8 cellular contexts compared by ENCODE assay signal in the genomic region with DNA sequence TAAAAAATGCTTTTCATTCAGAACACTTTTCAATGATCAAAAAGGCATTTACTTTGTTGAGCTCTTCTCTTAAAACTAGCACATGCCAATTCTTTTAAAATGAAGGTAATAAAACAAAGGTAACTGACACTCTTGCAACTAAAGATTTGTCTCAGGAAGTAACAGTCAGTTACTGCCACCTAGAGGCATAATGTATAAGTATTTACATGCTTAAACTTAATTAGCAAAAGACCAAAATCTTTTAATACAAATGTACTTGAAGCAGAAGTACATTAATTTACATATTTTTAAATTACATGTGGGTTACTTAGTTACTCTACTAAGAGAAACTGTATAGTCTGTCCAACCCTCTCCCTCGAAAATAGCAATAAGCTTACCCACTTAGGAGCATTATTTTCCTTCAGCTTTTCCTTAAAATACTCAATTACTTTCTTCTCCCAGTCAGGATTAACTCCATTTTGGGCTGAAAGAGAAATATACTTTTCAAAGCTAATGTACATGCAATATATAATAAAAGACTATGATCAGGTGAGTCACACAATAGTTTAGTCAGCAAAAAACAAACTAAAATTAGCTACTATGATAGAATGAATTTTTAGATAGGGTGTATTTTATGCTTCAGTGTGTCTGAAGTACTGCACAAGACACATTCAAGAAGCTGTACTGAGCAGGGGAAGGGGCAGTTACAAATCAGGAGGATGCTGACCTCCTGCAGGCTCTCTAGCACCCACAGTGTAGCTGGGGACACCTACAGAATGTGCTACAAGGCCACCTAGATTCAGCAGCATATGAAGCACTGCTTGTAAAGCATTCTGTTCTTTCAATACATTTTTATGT. TPM values are rescaled to one million over a fixed set of nuclear protein-coding genes. Genes with fewer than 3 reads are reported as not detected.
DNase-seq lines count a peak whose midpoint lies in the region; TF ChIP-seq lines count a peak whose summit lies in the region.

No MANE protein-coding gene starts in this region.

- BruUV-seq in PC-9 (replicated peaks; lab: Mats Ljungman, UMichigan), result no TSS peak

- H3K27ac Mint-ChIP-seq in nephron progenitor cell, result no peak overlapping the region
- no peak overlapping the region for H3K27ac Mint-ChIP-seq in activated T-helper 2 cell treated with anti-CD3 and anti-CD28 coated beads, Interferon-gamma antibody, Interleukin-2, Interleukin-4, amounts not matched to agents 10 μg/mL and 5 μg/mL and 100 μg/mL, durations not matched to agents 14 hours and 24 hours and 36 hours

- H3K9me2 ChIP-seq in PC-9 (ENCODE audit: insufficient read depth), result no peaks in the 10 kb centered on the region

- peaks cover 52% of the 10 kb centered on the region for H3K36me3 Mint-ChIP-seq in nephron progenitor cell (ENCODE audit: low read depth)
- peaks cover 37% of the 10 kb centered on the region for H3K36me3 Mint-ChIP-seq in activated T-helper 2 cell treated with anti-CD3 and anti-CD28 coated beads, Interferon-gamma antibody, Interleukin-2, Interleukin-4, amounts not matched to agents 10 μg/mL and 5 μg/mL and 100 μg/mL, durations not matched to agents 14 hours and 24 hours and 36 hours (ENCODE audit: low read depth)

- TF ChIP-seq CTCF in BE2C (IDR thresholded peaks at IDR 0.05; ENCODE audit: low read depth, low read length) (peak; percentile 53), GM12875 (IDR thresholded peaks at IDR 0.05; ENCODE audit: borderline replicate concordance, insufficient read depth, low read depth, low read length) (peak; percentile 27; the same call in 1 of the 2 replicates), PC-9 (conservative IDR thresholded peaks at IDR 0.05) (peak; percentile 76), dorsolateral prefrontal cortex (IDR thresholded peaks at IDR 0.05 in 54 of 56, conservative IDR thresholded peaks at IDR 0.05 in 2 of 56; ENCODE audit: low read depth in 1 of 56, partially characterized antibody in 56 of 56) (peak; percentile 59 to 94 (median 74)), nephron progenitor cell (IDR thresholded peaks at IDR 0.05) (peak; percentile 71)

- no peak overlapping the region for H2AFZ ChIP-seq in PC-9

- DNase-seq in BE2C (no peak), PC-9 (no peak), dorsolateral prefrontal cortex (no peak), nephron progenitor cell (no peak), HK-2 (ENCODE audit: unreplicated experiment) (no peak), anterior cingulate cortex (lab: John Stamatoyannopoulos, UW) (no peak)
- DNase-seq in activated T-helper 2 cell treated with anti-CD3 and anti-CD28 coated beads, Interferon-gamma antibody, Interleukin-2, Interleukin-4, amounts not matched to agents 10 μg/mL and 5 μg/mL and 100 μg/mL, durations not matched to agents 14 hours and 24 hours and 36 hours (ENCODE audit: low spot score), result no peak

- POLR2A ChIA-PET in PC-9 (lab: Charles Lee; ENCODE audit: unreplicated experiment), result interaction anchor here (0.7 kb wide), 1 partner anchor 264 kb away, joined by 8 read pairs; no protein-coding TSS in a partner anchor

- intact Hi-C loops in PC-9 (cut with micrococcal nuclease; ENCODE audit: unreplicated experiment) (loop anchor here (1.0 to 10.0 kb wide), 4 partner anchors 109 to 655 kb away; a partner anchor contains a TSS), dorsolateral prefrontal cortex (cut with DNase I) (loop anchor here (1.0 to 5.0 kb wide), 5 partner anchors 107 to 251 kb away; no protein-coding TSS in a partner anchor)
- intact Hi-C loops in activated T-helper 2 cell treated with anti-CD3 and anti-CD28 coated beads, Interferon-gamma antibody, Interleukin-2, Interleukin-4, amounts not matched to agents 10 μg/mL and 5 μg/mL and 100 μg/mL, durations not matched to agents 14 hours and 24 hours and 36 hours (cut with micrococcal nuclease), result loop anchor here (1.0 kb wide), 2 partner anchors 109 to 173 kb away; no protein-coding TSS in a partner anchor

- H3K4me3 Mint-ChIP-seq in nephron progenitor cell, result no peak overlapping the region
- H3K4me3 Mint-ChIP-seq in activated T-helper 2 cell treated with anti-CD3 and anti-CD28 coated beads, Interferon-gamma antibody, Interleukin-2, Interleukin-4, amounts not matched to agents 10 μg/mL and 5 μg/mL and 100 μg/mL, durations not matched to agents 14 hours and 24 hours and 36 hours (ENCODE audit: low read depth), result no peak overlapping the region

- H4K20me1 ChIP-seq in PC-9 (ENCODE audit: insufficient read depth), result no peaks in the 10 kb centered on the region

- H3K27ac ChIP-seq in PC-9 (peak overlapping the region; percentile 19; the same call in 1 of the 2 replicates), dorsolateral prefrontal cortex (peak overlapping the region in 2 of 59 donors; percentile 12 to 16)

- H3K27me3 ChIP-seq in BE2C (no peaks in the 10 kb centered on the region), PC-9 (ENCODE audit: insufficient read depth, low read depth) (no peaks in the 10 kb centered on the region), dorsolateral prefrontal cortex (no peaks in the 10 kb centered on the region)

- H3K79me2 ChIP-seq in PC-9 (ENCODE audit: low read depth), result peaks cover 58% of the 10 kb centered on the region

- peaks cover 18% of the 10 kb centered on the region; the same call in 1 of the 2 replicates for H3F3A ChIP-seq in PC-9 (ENCODE audit: insufficient read depth, low read depth)

- H3K36me3 ChIP-seq in BE2C, result peaks cover 21% of the 10 kb centered on the region
- H3K36me3 ChIP-seq in PC-9 (ENCODE audit: low read depth), result no peaks in the 10 kb centered on the region

- peaks cover 11% of the 10 kb centered on the region for H3K9me3 Mint-ChIP-seq in nephron progenitor cell
- H3K9me3 Mint-ChIP-seq in activated T-helper 2 cell treated with anti-CD3 and anti-CD28 coated beads, Interferon-gamma antibody, Interleukin-2, Interleukin-4, amounts not matched to agents 10 μg/mL and 5 μg/mL and 100 μg/mL, durations not matched to agents 14 hours and 24 hours and 36 hours, result peaks cover 3% of the 10 kb centered on the region

- H3K27me3 Mint-ChIP-seq in nephron progenitor cell (ENCODE audit: low read depth, poor library complexity), result no peaks in the 10 kb centered on the region
- no peaks in the 10 kb centered on the region for H3K27me3 Mint-ChIP-seq in activated T-helper 2 cell treated with anti-CD3 and anti-CD28 coated beads, Interferon-gamma antibody, Interleukin-2, Interleukin-4, amounts not matched to agents 10 μg/mL and 5 μg/mL and 100 μg/mL, durations not matched to agents 14 hours and 24 hours and 36 hours (ENCODE audit: low read depth)

- no peak overlapping the region for H3K4me2 ChIP-seq in PC-9

- no peaks in the 10 kb centered on the region for H3K9me3 ChIP-seq in BE2C
- no peaks in the 10 kb centered on the region for H3K9me3 ChIP-seq in PC-9 (ENCODE audit: insufficient read depth, low read depth)

- H3K4me3 ChIP-seq in BE2C (ENCODE audit: low read depth, low read length) (no peak overlapping the region), GM12875 (ENCODE audit: low read depth, low read length) (no peak overlapping the region), PC-9 (no peak overlapping the region), dorsolateral prefrontal cortex (no peak overlapping the region)

- no peaks in the 10 kb centered on the region for H3K4me1 ChIP-seq in BE2C
- no peaks in the 10 kb centered on the region for H3K4me1 ChIP-seq in PC-9 (replicated peaks; ENCODE audit: insufficient read depth)

- peaks cover 7% of the 10 kb centered on the region for H3K4me1 Mint-ChIP-seq in nephron progenitor cell
- H3K4me1 Mint-ChIP-seq in activated T-helper 2 cell treated with anti-CD3 and anti-CD28 coated beads, Interferon-gamma antibody, Interleukin-2, Interleukin-4, amounts not matched to agents 10 μg/mL and 5 μg/mL and 100 μg/mL, durations not matched to agents 14 hours and 24 hours and 36 hours (ENCODE audit: low read depth), result peaks cover 30% of the 10 kb centered on the region

- CTCF ChIA-PET in PC-9 (lab: Charles Lee), result interaction anchor here (0.6 to 1.5 kb wide), 7 partner anchors 104 to 758 kb away, joined by 3 to 5 read pairs (median 4); no protein-coding TSS in a partner anchor

RNA-seq across cellular contexts. Expression of a gene that starts 13.0 kb away (rescaled TPM):
- polyA plus RNA-seq in BE2C (2012; ENCODE audit: insufficient read depth, insufficient read length, low read depth), result 39.7 TPM
- total RNA-seq in PC-9 (2021), result 30.8 and 36.7 TPM in 2 replicates
- total RNA-seq in dorsolateral prefrontal cortex, result 10 to 100 TPM; 16.7 to 31.5 (median 23.3) TPM
- total RNA-seq in activated T-helper 2 cell treated with anti-CD3 and anti-CD28 coated beads, Interferon-gamma antibody, Interleukin-2, Interleukin-4, amounts not matched to agents 10 μg/mL and 5 μg/mL and 100 μg/mL, durations not matched to agents 14 hours and 24 hours and 36 hours, result 94.6 and 99.4 TPM in 2 replicates

RNA-seq across cellular contexts. Expression of a gene that starts 32.9 kb away (rescaled TPM):
- polyA plus RNA-seq in BE2C (2012; ENCODE audit: insufficient read depth, insufficient read length, low read depth), result 72.3 TPM
- total RNA-seq in PC-9 (2021), result 19.9 and 33.2 TPM in 2 replicates
- 10 to 100 TPM; 19.3 to 61.5 (median 35.0) TPM for total RNA-seq in dorsolateral prefrontal cortex
- total RNA-seq in activated T-helper 2 cell treated with anti-CD3 and anti-CD28 coated beads, Interferon-gamma antibody, Interleukin-2, Interleukin-4, amounts not matched to agents 10 μg/mL and 5 μg/mL and 100 μg/mL, durations not matched to agents 14 hours and 24 hours and 36 hours, result 85.9 and 87.4 TPM in 2 replicates
